In genomic region chr2:226868331-226868730, GRCh38 we compare ENCODE assay signal across 20 cellular contexts.
"Had no signal": no experiment of that assay in that cellular context is flagged by ENCODE, and none has a peak within 500 bp of the region (broad histone marks: within the 10 kb centered on the region; RNA-seq: fewer than 3 reads in every experiment).

No MANE protein-coding gene starts in this region.

- H3K27ac ChIP-seq: esophagus squamous epithelium, spleen, testis, upper lobe of right lung had no signal

- DNase-seq: activated gamma-delta T cell; activated naive CD8-positive, alpha-beta T cell treated with anti-CD3 and anti-CD28 coated beads, Interleukin-2, amount 10 ng/mL, durations not matched to agents 7 days and 5 days; activated T-cell treated with anti-CD3 and anti-CD28 coated beads, Interleukin-2, amount 50 U/mL, for 72 hours; dermis blood vessel endothelial cell; effector memory CD4-positive, alpha-beta T cell; esophagus squamous epithelium; hypothalamus; nucleus accumbens; retina; spleen; stimulated activated CD4-positive, alpha-beta T cell treated with anti-CD3 and anti-CD28 coated beads, Interleukin-4, amount 100 ng/mL, for 4 hours; T1000; testis; upper lobe of right lung had no signal

- H3K27me3 Mint-ChIP-seq: activated naive CD8-positive, alpha-beta T cell treated with anti-CD3 and anti-CD28 coated beads, Interleukin-2, amount 10 ng/mL, durations not matched to agents 7 days and 5 days; stimulated activated memory B cell treated with anti-CD40 and anti-IgM and Interleukin-4, amounts not matched to agents 10 μg/mL and 1 μg/mL and 100 μg/mL, for 72 hours had no signal

- H3K4me1 ChIP-seq: esophagus squamous epithelium, testis, upper lobe of right lung had no signal

- H3K4me1 Mint-ChIP-seq: mesothelial cell of epicardium, nephron had no signal

- ATAC-seq: activated CD4-positive, CD25-positive, alpha-beta regulatory T cell treated with anti-CD3 and anti-CD28 coated beads, Interleukin-2, amount 50 U/mL, for 24 hours; activated T-cell treated with anti-CD3 and anti-CD28 coated beads, Interleukin-2, amount 50 U/mL, for 72 hours; left lobe of liver; stimulated activated memory B cell treated with anti-CD40 and anti-IgM and Interleukin-4, amounts not matched to agents 10 μg/mL and 1 μg/mL and 100 μg/mL, for 72 hours; upper lobe of right lung had no signal

- H3K9me3 Mint-ChIP-seq: activated naive CD8-positive, alpha-beta T cell treated with anti-CD3 and anti-CD28 coated beads, Interleukin-2, amount 10 ng/mL, durations not matched to agents 7 days and 5 days; mesothelial cell of epicardium; nephron had no signal

- H3K27ac Mint-ChIP-seq: activated naive CD8-positive, alpha-beta T cell treated with anti-CD3 and anti-CD28 coated beads, Interleukin-2, amount 10 ng/mL, durations not matched to agents 7 days and 5 days; activated T-cell treated with anti-CD3 and anti-CD28 coated beads, Interleukin-2, amount 50 U/mL, for 72 hours; mesothelial cell of epicardium; nephron; stimulated activated memory B cell treated with anti-CD40 and anti-IgM and Interleukin-4, amounts not matched to agents 10 μg/mL and 1 μg/mL and 100 μg/mL, for 72 hours had no signal

- H3K4me3 Mint-ChIP-seq: activated naive CD8-positive, alpha-beta T cell treated with anti-CD3 and anti-CD28 coated beads, Interleukin-2, amount 10 ng/mL, durations not matched to agents 7 days and 5 days; activated T-cell treated with anti-CD3 and anti-CD28 coated beads, Interleukin-2, amount 50 U/mL, for 72 hours; mesothelial cell of epicardium; nephron; stimulated activated memory B cell treated with anti-CD40 and anti-IgM and Interleukin-4, amounts not matched to agents 10 μg/mL and 1 μg/mL and 100 μg/mL, for 72 hours had no signal

- H3K4me3 ChIP-seq: esophagus squamous epithelium, lung, spleen, testis, upper lobe of right lung had no signal

- H3K9me3 ChIP-seq: esophagus squamous epithelium, spleen, testis, upper lobe of right lung had no signal

- H3K27me3 ChIP-seq: esophagus squamous epithelium, spleen, testis, upper lobe of right lung had no signal
